22 cellular contexts compared by ENCODE assay signal in the genomic region with DNA sequence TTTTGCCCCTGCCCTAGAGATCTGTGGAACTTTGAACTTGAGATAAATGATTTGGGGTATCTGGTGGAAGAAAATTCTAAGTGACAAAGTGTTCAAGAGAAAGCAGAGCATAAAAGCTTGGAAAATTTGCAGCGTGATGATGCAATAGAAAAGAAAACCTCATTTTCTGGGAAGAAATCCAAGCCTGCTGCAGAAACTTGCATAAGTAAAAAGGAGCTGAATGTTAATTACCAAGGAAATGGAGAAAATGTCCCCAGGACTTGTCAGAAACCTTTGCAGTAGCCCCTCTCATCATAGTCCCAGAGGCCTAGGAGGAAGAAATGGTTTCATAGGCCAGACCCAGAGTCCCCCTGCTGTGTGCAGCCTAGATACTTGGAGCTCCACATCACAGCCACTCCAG.
DNase-seq lines count a peak whose midpoint lies in the region; TF ChIP-seq lines count a peak whose summit lies in the region.
"Had no signal": no experiment of that assay in that cellular context is flagged by ENCODE, and none has a peak within 500 bp of the region (broad histone marks: within the 10 kb centered on the region; RNA-seq: fewer than 3 reads in every experiment).

No MANE protein-coding gene starts in this region.

- H3K36me3 Mint-ChIP-seq in activated CD4-positive, alpha-beta T cell treated with anti-CD3 and anti-CD28 coated beads, Interleukin-2, amount 10 ng/mL, durations not matched to agents 7 days and 5 days (ENCODE audit: low read depth): no peaks in the 10 kb centered on the region

- H3K9me3 Mint-ChIP-seq in activated CD4-positive, alpha-beta T cell treated with anti-CD3 and anti-CD28 coated beads, Interleukin-2, amount 10 ng/mL, durations not matched to agents 7 days and 5 days: peaks cover 6% of the 10 kb centered on the region

- H3K27ac Mint-ChIP-seq in activated CD4-positive, alpha-beta T cell treated with anti-CD3 and anti-CD28 coated beads, Interleukin-2, amount 10 ng/mL, durations not matched to agents 7 days and 5 days: no peak overlapping the region
- H3K27ac Mint-ChIP-seq: activated CD4-positive, alpha-beta T cell treated with anti-CD3 and anti-CD28 coated beads for 36 hours; activated naive CD8-positive, alpha-beta T cell; HFFc6; progenitor cell of endocrine pancreas; stimulated activated naive CD8-positive, alpha-beta T cell treated with anti-CD3 and anti-CD28 coated beads, Interleukin-15, amount 100 ng/mL, for 72 hours had no signal

- H3K4me3 Mint-ChIP-seq in activated CD4-positive, alpha-beta T cell treated with anti-CD3 and anti-CD28 coated beads, Interleukin-2, amount 10 ng/mL, durations not matched to agents 7 days and 5 days: no peak overlapping the region
- H3K4me3 Mint-ChIP-seq: activated CD4-positive, alpha-beta T cell treated with anti-CD3 and anti-CD28 coated beads for 36 hours; activated naive CD8-positive, alpha-beta T cell; HFFc6; stimulated activated naive CD8-positive, alpha-beta T cell treated with anti-CD3 and anti-CD28 coated beads, Interleukin-15, amount 100 ng/mL, for 72 hours had no signal

- no peaks in the 10 kb centered on the region for H3K27me3 Mint-ChIP-seq in activated CD4-positive, alpha-beta T cell treated with anti-CD3 and anti-CD28 coated beads, Interleukin-2, amount 10 ng/mL, durations not matched to agents 7 days and 5 days
- H3K27me3 Mint-ChIP-seq: activated CD4-positive, alpha-beta T cell treated with anti-CD3 and anti-CD28 coated beads for 36 hours; activated naive CD8-positive, alpha-beta T cell; progenitor cell of endocrine pancreas; stimulated activated naive CD8-positive, alpha-beta T cell treated with anti-CD3 and anti-CD28 coated beads, Interleukin-15, amount 100 ng/mL, for 72 hours had no signal

- H3K4me1 Mint-ChIP-seq in activated CD4-positive, alpha-beta T cell treated with anti-CD3 and anti-CD28 coated beads, Interleukin-2, amount 10 ng/mL, durations not matched to agents 7 days and 5 days: no peaks in the 10 kb centered on the region
- H3K4me1 Mint-ChIP-seq: activated CD4-positive, alpha-beta T cell treated with anti-CD3 and anti-CD28 coated beads for 36 hours; stimulated activated naive CD8-positive, alpha-beta T cell treated with anti-CD3 and anti-CD28 coated beads, Interleukin-15, amount 100 ng/mL, for 72 hours had no signal

- no peak overlapping the region for H3K4me3 ChIP-seq in epithelial cell of proximal tubule (ENCODE audit: low read depth, low read length)
- H3K4me3 ChIP-seq: BLaER1 treated with 17β-estradiol and CSF1 and Interleukin-3, amounts not matched to agents 10 nM and 100 nM; breast epithelium; spleen; upper lobe of right lung had no signal

- CTCF ChIA-PET in activated CD4-positive, alpha-beta T cell treated with anti-CD3 and anti-CD28 coated beads, Interleukin-2, amount 10 ng/mL, durations not matched to agents 7 days and 5 days (lab: Charles Lee): no interaction called here

- DNase-seq in A172 (ENCODE audit: low spot score): peak; percentile 15
- DNase-seq in M059J (ENCODE audit: low read depth): peak; percentile 3
- peak; percentile 25 for DNase-seq in epithelial cell of proximal tubule (ENCODE audit: low read depth)
- DNase-seq in medulla oblongata (ENCODE audit: extremely low spot score): peak; percentile 22
- no peak for DNase-seq in UCSD-AML1 (lab: John Stamatoyannopoulos, UW; ENCODE audit: unreplicated experiment)
- no peak for DNase-seq in posterior cingulate gyrus
- DNase-seq in activated CD4-positive, alpha-beta T cell treated with anti-CD3 and anti-CD28 coated beads, Interleukin-2, amount 10 ng/mL, durations not matched to agents 7 days and 5 days: no peak
- no peak for DNase-seq in stimulated activated CD4-positive, alpha-beta T cell treated with anti-CD3 and anti-CD28 coated beads, Interleukin-4, amount 100 ng/mL, for 4 hours
- DNase-seq: activated CD4-positive, alpha-beta T cell treated with anti-CD3 and anti-CD28 coated beads for 36 hours; HFFc6; left colon; NCI-H146; NCI-H2171 treated with DMSO at 0.1 percent for 48 hours; NCI-H526 treated with DMSO at 0.1 percent for 48 hours; spleen; stimulated activated CD4-positive, alpha-beta T cell treated with anti-CD3 and anti-CD28 coated beads, Interleukin-4, amount 100 ng/mL, for 24 hours; stimulated activated naive CD8-positive, alpha-beta T cell treated with anti-CD3 and anti-CD28 coated beads, Interleukin-15, amount 100 ng/mL, for 72 hours; upper lobe of right lung had no signal

- POLR2A ChIA-PET in activated CD4-positive, alpha-beta T cell treated with anti-CD3 and anti-CD28 coated beads, Interleukin-2, amount 10 ng/mL, durations not matched to agents 7 days and 5 days (lab: Charles Lee): no interaction called here

- TF ChIP-seq CTCF in epithelial cell of proximal tubule (conservative IDR thresholded peaks at IDR 0.05; ENCODE audit: low read depth, low read length): no peak

- intact Hi-C loops in posterior cingulate gyrus (cut with DNase I): no loop called here

Comparison
In these comparisons a context has a peak if more than half of its experiments do, and no peak if none do; other contexts are left out.
1. DNase-seq: peak in A172 (single experiment), M059J (single experiment), epithelial cell of proximal tubule (single experiment) and medulla oblongata (single experiment); none in UCSD-AML1 (single experiment), posterior cingulate gyrus (0 of 10), activated CD4-positive, alpha-beta T cell treated with anti-CD3 and anti-CD28 coated beads, Interleukin-2, amount 10 ng/mL, durations not matched to agents 7 days and 5 days (single experiment) and stimulated activated CD4-positive, alpha-beta T cell treated with anti-CD3 and anti-CD28 coated beads, Interleukin-4, amount 100 ng/mL, for 4 hours (0 of 2).